11 cellular contexts compared by ENCODE assay signal in genomic region chr3:193830791-193831191, GRCh38.
A peak's percentile ranks its signal among the peaks of the same experiment; 100 is the strongest.
DNase-seq lines count a peak whose midpoint lies in the region; ATAC-seq and TF ChIP-seq lines count a peak whose summit lies in the region.
"Had no signal": no experiment of that assay in that cellular context is flagged by ENCODE, and none has a peak within 500 bp of the region (broad histone marks: within the 10 kb centered on the region; RNA-seq: fewer than 3 reads in every experiment).

No MANE protein-coding gene starts in this region.

- H3K27ac ChIP-seq in thyroid gland, result peak overlapping the region in 2 of 3 donors; percentile 73 to 89
- no peak overlapping the region for H3K27ac ChIP-seq in OCI-LY7 (ENCODE audit: low read depth, low read length, poor library complexity, severe bottlenecking)
- H3K27ac ChIP-seq: left lung had no signal

- ATAC-seq in HG02678 (IDR thresholded peaks at IDR 0.05; ENCODE audit: unreplicated experiment), result no peak
- ATAC-seq: left lung had no signal

- no peaks in the 10 kb centered on the region for H3K27me3 Mint-ChIP-seq in activated naive CD4-positive, alpha-beta T cell treated with anti-CD3 and anti-CD28 coated beads for 36 hours (ENCODE audit: low read depth)

- H3K9me3 ChIP-seq in thyroid gland, result no peaks in the 10 kb centered on the region
- H3K9me3 ChIP-seq in OCI-LY7 (ENCODE audit: low read length), result no peaks in the 10 kb centered on the region
- H3K9me3 ChIP-seq: left lung had no signal

- H3K4me1 ChIP-seq in thyroid gland (peaks cover 41 to 52% of the 10 kb centered on the region in 2 donors), OCI-LY7 (ENCODE audit: insufficient read depth, low read length, poor library complexity, severe bottlenecking) (peaks cover 6% of the 10 kb centered on the region)

- no peaks in the 10 kb centered on the region for H3K79me2 ChIP-seq in OCI-LY7 (ENCODE audit: insufficient read depth, low read depth, low read length)

- H3K4me3 ChIP-seq in epithelial cell of esophagus (ENCODE audit: low read length) (no peak overlapping the region), thyroid gland (replicated peaks in 1 of 3) (no peak overlapping the region), OCI-LY7 (ENCODE audit: low read depth, low read length, poor library complexity, severe bottlenecking) (no peak overlapping the region)
- H3K4me3 ChIP-seq: left lung had no signal

- H4K20me1 ChIP-seq in OCI-LY7 (ENCODE audit: insufficient read depth, low read length), result no peaks in the 10 kb centered on the region

- H3K27ac Mint-ChIP-seq in activated naive CD4-positive, alpha-beta T cell treated with anti-CD3 and anti-CD28 coated beads for 36 hours, result no peak overlapping the region

- WGBS in thyroid gland, 2 donors, result 89 to 95% methylated on average over 8 of the region's 8 CpGs

- CTCF ChIA-PET in OCI-LY7 (lab: Charles Lee; ENCODE audit: unreplicated experiment), result no interaction called here
- CTCF ChIA-PET in activated naive CD4-positive, alpha-beta T cell treated with anti-CD3 and anti-CD28 coated beads for 36 hours (lab: Charles Lee), result no interaction called here

- H3K4me3 Mint-ChIP-seq in activated naive CD4-positive, alpha-beta T cell treated with anti-CD3 and anti-CD28 coated beads for 36 hours, result no peak overlapping the region

- DNase-seq in NCI-H1105 treated with DMSO at 0.1 percent for 48 hours (lab: John Stamatoyannopoulos, UW) (peak; percentile 99), NCI-H446 treated with DMSO at 0.1 percent for 48 hours (lab: John Stamatoyannopoulos, UW) (peak; percentile 34), epithelial cell of esophagus (ENCODE audit: low read depth) (peak; percentile 100), thyroid gland (no peak), OCI-LY7 (ENCODE audit: low spot score) (no peak)
- DNase-seq in activated naive CD4-positive, alpha-beta T cell treated with anti-CD3 and anti-CD28 coated beads for 36 hours, result no peak
- DNase-seq: amniotic stem cell; left lung; stimulated activated CD4-positive, alpha-beta T cell treated with anti-CD3 and anti-CD28 coated beads, Interleukin-2, amount 100 ng/mL, for 48 hours; stimulated activated naive CD4-positive, alpha-beta T cell treated with Interleukin-2 at 50 U/mL for 16 hours had no signal

- no peak overlapping the region for H3K4me2 ChIP-seq in OCI-LY7 (ENCODE audit: low read length)

- H3K4me1 Mint-ChIP-seq in activated naive CD4-positive, alpha-beta T cell treated with anti-CD3 and anti-CD28 coated beads for 36 hours (ENCODE audit: low read depth), result peaks cover 2% of the 10 kb centered on the region

- no peaks in the 10 kb centered on the region for H3K36me3 Mint-ChIP-seq in activated naive CD4-positive, alpha-beta T cell treated with anti-CD3 and anti-CD28 coated beads for 36 hours (ENCODE audit: low read depth)

- H3K27me3 ChIP-seq in thyroid gland, result no peaks in the 10 kb centered on the region
- H3K27me3 ChIP-seq: left lung had no signal

- TF ChIP-seq POLR2A in thyroid gland (IDR thresholded peaks at IDR 0.05), result no peak

- H3K9me2 ChIP-seq in OCI-LY7 (ENCODE audit: insufficient read depth, low read length), result no peaks in the 10 kb centered on the region

- intact Hi-C loops in thyroid gland (cut with DNase I), result no loop called here
- intact Hi-C loops in OCI-LY7 (cut with micrococcal nuclease; ENCODE audit: unreplicated experiment), result no loop called here
- intact Hi-C loops in activated naive CD4-positive, alpha-beta T cell treated with anti-CD3 and anti-CD28 coated beads for 36 hours (cut with micrococcal nuclease), result no loop called here

- POLR2A ChIA-PET in OCI-LY7 (lab: Charles Lee), result interaction anchor here (1.3 kb wide), 1 partner anchor 10 kb away, joined by 3 read pairs; no protein-coding TSS in a partner anchor

- no peak overlapping the region for H2AFZ ChIP-seq in OCI-LY7 (ENCODE audit: low read length)

- TF ChIP-seq CTCF in epithelial cell of esophagus (IDR thresholded peaks at IDR 0.05; ENCODE audit: insufficient read depth, low read depth, low read length, missing control alignments) (no peak), thyroid gland (IDR thresholded peaks at IDR 0.05) (no peak), OCI-LY7 (conservative IDR thresholded peaks at IDR 0.05; ENCODE audit: low read length) (no peak)

- BruUV-seq in OCI-LY7 (replicated peaks; lab: Mats Ljungman, UMichigan), result no TSS peak

- H3K36me3 ChIP-seq in thyroid gland, result no peaks in the 10 kb centered on the region
- H3K36me3 ChIP-seq in OCI-LY7 (ENCODE audit: insufficient read depth, low read length), result no peaks in the 10 kb centered on the region
- H3K36me3 ChIP-seq: left lung had no signal

- no peaks in the 10 kb centered on the region for H3K9me3 Mint-ChIP-seq in activated naive CD4-positive, alpha-beta T cell treated with anti-CD3 and anti-CD28 coated beads for 36 hours

Comparison
In these comparisons a context has a peak if more than half of its experiments do, and no peak if none do; other contexts are left out.
1. DNase-seq: peak in NCI-H1105 treated with DMSO at 0.1 percent for 48 hours (single experiment), NCI-H446 treated with DMSO at 0.1 percent for 48 hours (single experiment) and epithelial cell of esophagus (single experiment); none in thyroid gland (0 of 2), OCI-LY7 (single experiment) and activated naive CD4-positive, alpha-beta T cell treated with anti-CD3 and anti-CD28 coated beads for 36 hours (single experiment).